ENCODE assay signal across 9 cellular contexts in genomic region chr1:25810341-25811299, GRCh38. TPM values are rescaled to one million over a fixed set of nuclear protein-coding genes. Genes with fewer than 3 reads are reported as not detected.
DNase-seq lines count a peak whose midpoint lies in the region; ATAC-seq, FAIRE-seq and TF ChIP-seq lines count a peak whose summit lies in the region.
"Had no signal": no experiment of that assay in that cellular context is flagged by ENCODE, and none has a peak within 500 bp of the region (broad histone marks: within the 10 kb centered on the region; RNA-seq: fewer than 3 reads in every experiment).

No MANE protein-coding gene starts in this region.

- TF ChIP-seq CTCF in left ventricle myocardium inferior (IDR thresholded peaks at IDR 0.05; ENCODE audit: borderline replicate concordance) = peak; percentile 95

- H3K27me3 Mint-ChIP-seq in T-cell = no peaks in the 10 kb centered on the region
- no peaks in the 10 kb centered on the region for H3K27me3 Mint-ChIP-seq in activated naive CD8-positive, alpha-beta T cell treated with anti-CD3 and anti-CD28 coated beads for 36 hours

- H3K4me3 Mint-ChIP-seq in T-cell = no peak overlapping the region
- H3K4me3 Mint-ChIP-seq in activated naive CD8-positive, alpha-beta T cell treated with anti-CD3 and anti-CD28 coated beads for 36 hours = no peak overlapping the region
- H3K4me3 Mint-ChIP-seq: T-helper 1 cell treated with Interleukin-12 subunit alpha and Interleukin-12 subunit beta and Interleukin-4 antibody, amounts not matched to agents 30 μg/mL and 1 μg/mL, for 36 hours had no signal

- H3K27ac ChIP-seq in Karpas-422 (ENCODE audit: low read length) (no peak overlapping the region), left ventricle myocardium inferior (replicated peaks) (peak overlapping the region; percentile 17), small intestine (ENCODE audit: low read depth in 1 of 2, low read length in 1 of 2) (no peak overlapping the region)

- H3K9ac ChIP-seq in Karpas-422 (ENCODE audit: low read length) = peak overlapping the region; percentile 43

- ATAC-seq in T-cell (replicated peaks in 1 of 4) (peak; percentile 82 to 90 (median 86)), GM19324 (IDR thresholded peaks at IDR 0.05; ENCODE audit: low FRiP score, unreplicated experiment) (no peak)

- no peaks in the 10 kb centered on the region for H3K36me3 ChIP-seq in Karpas-422 (ENCODE audit: insufficient read depth, low read length)
- H3K36me3 ChIP-seq in left ventricle myocardium inferior = peaks cover 71% of the 10 kb centered on the region
- H3K36me3 ChIP-seq in small intestine (ENCODE audit: control insufficient read depth in 2 of 2, insufficient read depth in 2 of 2, low read length in 2 of 2) = peaks cover 0 to 2% of the 10 kb centered on the region in 2 donors

- DNase-seq in DMS53 treated with DMSO at 0.1 percent for 48 hours (lab: John Stamatoyannopoulos, UW; ENCODE audit: unreplicated experiment) = peak; percentile 16
- DNase-seq in Karpas-422 = peak; percentile 90
- peak; percentile 42 to 87 (median 73) for DNase-seq in T-cell
- DNase-seq in activated naive CD8-positive, alpha-beta T cell treated with anti-CD3 and anti-CD28 coated beads for 36 hours = peak; percentile 76
- DNase-seq in left ventricle myocardium inferior = peak; percentile 73
- DNase-seq in small intestine = peak; percentile 41
- DNase-seq in COLO829 (ENCODE audit: low spot score) = no peak

- peak overlapping the region; percentile 51 for H3K4me2 ChIP-seq in Karpas-422 (ENCODE audit: low read depth, low read length, poor library complexity, severe bottlenecking)

- POLR2A ChIA-PET in T-cell (lab: Charles Lee) = no interaction called here

- H3K9me2 ChIP-seq in Karpas-422 (replicated peaks; ENCODE audit: insufficient read depth, low read length) = no peaks in the 10 kb centered on the region

- no peaks in the 10 kb centered on the region for H3K9me3 Mint-ChIP-seq in T-cell
- H3K9me3 Mint-ChIP-seq in activated naive CD8-positive, alpha-beta T cell treated with anti-CD3 and anti-CD28 coated beads for 36 hours = no peaks in the 10 kb centered on the region
- H3K9me3 Mint-ChIP-seq: T-helper 1 cell treated with Interleukin-12 subunit alpha and Interleukin-12 subunit beta and Interleukin-4 antibody, amounts not matched to agents 30 μg/mL and 1 μg/mL, for 36 hours had no signal

- WGBS in small intestine, 3 donors = 36 to 38% (median 38%) methylated on average over 21 of the region's 21 CpGs

- H3K4me1 Mint-ChIP-seq in T-cell = peaks cover 10 to 11% (median 11%) of the 10 kb centered on the region in 3 donors
- no peaks in the 10 kb centered on the region for H3K4me1 Mint-ChIP-seq in activated naive CD8-positive, alpha-beta T cell treated with anti-CD3 and anti-CD28 coated beads for 36 hours

- peaks cover 8% of the 10 kb centered on the region; the same call in 1 of the 2 replicates for H4K20me1 ChIP-seq in Karpas-422 (ENCODE audit: insufficient read depth, low read depth, low read length)

- H3K4me1 ChIP-seq in Karpas-422 (ENCODE audit: low read length) (peaks cover 21% of the 10 kb centered on the region), left ventricle myocardium inferior (peaks cover 55% of the 10 kb centered on the region), small intestine (ENCODE audit: control insufficient read depth in 2 of 2, insufficient read depth in 1 of 2, low read depth in 1 of 2, low read length in 1 of 2) (no peaks in the 10 kb centered on the region)

- CTCF ChIA-PET in T-cell (lab: Charles Lee) = interaction anchor here (0.8 to 1.7 kb wide), 4 partner anchors 192 to 306 kb away, joined by 3 to 9 read pairs (median 6); no protein-coding TSS in a partner anchor

- intact Hi-C loops in left ventricle myocardium inferior (cut with micrococcal nuclease) = no loop called here

- no peak for FAIRE-seq in small intestine (lab: Jason Lieb, UNC)

- peak overlapping the region in 1 of 2 donors; percentile 39 for H3K27ac Mint-ChIP-seq in T-cell
- H3K27ac Mint-ChIP-seq in activated naive CD8-positive, alpha-beta T cell treated with anti-CD3 and anti-CD28 coated beads for 36 hours = no peak overlapping the region
- H3K27ac Mint-ChIP-seq: T-helper 1 cell treated with Interleukin-12 subunit alpha and Interleukin-12 subunit beta and Interleukin-4 antibody, amounts not matched to agents 30 μg/mL and 1 μg/mL, for 36 hours had no signal

- H3K36me3 Mint-ChIP-seq in T-cell = peaks cover 21% of the 10 kb centered on the region
- H3K36me3 Mint-ChIP-seq in activated naive CD8-positive, alpha-beta T cell treated with anti-CD3 and anti-CD28 coated beads for 36 hours = peaks cover 3% of the 10 kb centered on the region

- H3K4me3 ChIP-seq in Karpas-422 (ENCODE audit: low read length) (no peak overlapping the region), left ventricle myocardium inferior (no peak overlapping the region), small intestine (ENCODE audit: low read depth in 1 of 2, low read length in 2 of 2) (no peak overlapping the region)

- H3K9me3 ChIP-seq in Karpas-422 (ENCODE audit: low read length) = no peaks in the 10 kb centered on the region
- H3K9me3 ChIP-seq in left ventricle myocardium inferior (replicated peaks) = no peaks in the 10 kb centered on the region
- H3K9me3 ChIP-seq in small intestine (ENCODE audit: control insufficient read depth, low read depth) = no peaks in the 10 kb centered on the region

- no peaks in the 10 kb centered on the region for H3K27me3 ChIP-seq in Karpas-422 (ENCODE audit: low read length)
- H3K27me3 ChIP-seq in left ventricle myocardium inferior (ENCODE audit: low read depth) = no peaks in the 10 kb centered on the region
- H3K27me3 ChIP-seq in small intestine (ENCODE audit: control insufficient read depth in 2 of 2, insufficient read depth in 2 of 2, low read length in 2 of 2) = no peaks in the 10 kb centered on the region

- H3K79me2 ChIP-seq in Karpas-422 (ENCODE audit: low read length) = no peaks in the 10 kb centered on the region

- H2AFZ ChIP-seq in Karpas-422 (ENCODE audit: low read length) = peak overlapping the region; percentile 33; the same call in 1 of the 2 replicates

RNA-seq across cellular contexts. Expression of gene MTFR1L, which starts 9.1 kb away (rescaled TPM):
- 24.3 and 39.6 TPM in 2 replicates for total RNA-seq in Karpas-422 (2014; rRNA removed; shearing (Covaris generic); ENCODE audit: low replicate concordance)
- 10 to 100 TPM; 39.6 to 48.1 (median 41.6) TPM for total RNA-seq in T-cell
- 10 to 100 TPM; 23.3 to 23.4 TPM for total RNA-seq in activated naive CD8-positive, alpha-beta T cell treated with anti-CD3 and anti-CD28 coated beads for 36 hours
- total RNA-seq in left ventricle myocardium inferior = 252 TPM
- polyA plus RNA-seq in small intestine = 100 to 1,000 TPM in 1 of 3 donors, 10 to 100 TPM in 2; 37.7 to 181 (median 96.2) TPM

RNA-seq across cellular contexts. Expression of gene SELENON, which starts 10.6 kb away (rescaled TPM):
- 2.7 and 5.1 TPM in 2 replicates for total RNA-seq in Karpas-422 (2014; rRNA removed; shearing (Covaris generic); ENCODE audit: low replicate concordance)
- 10 to 100 TPM; 22.4 to 28.9 (median 25.9) TPM for total RNA-seq in T-cell
- 10 to 100 TPM; 15.0 to 15.6 TPM for total RNA-seq in activated naive CD8-positive, alpha-beta T cell treated with anti-CD3 and anti-CD28 coated beads for 36 hours
- total RNA-seq in left ventricle myocardium inferior = 45.2 TPM
- polyA plus RNA-seq in small intestine = 10 to 100 TPM in 1 of 3 donors, 1 to 10 TPM in 2; 4.7 to 39.2 (median 5.1) TPM

RNA-seq across cellular contexts. Expression of gene AUNIP, which starts 48.6 kb away (rescaled TPM):
- total RNA-seq in Karpas-422 (2014; rRNA removed; shearing (Covaris generic); ENCODE audit: low replicate concordance) = 7.2 and 11.6 TPM in 2 replicates
- total RNA-seq in T-cell (under 1 TPM in 2 of 5 donors, not detected in 3; 0.20 to 0.35 TPM), left ventricle myocardium inferior (not detected)
- 10 to 100 TPM; 12.1 to 15.1 TPM for total RNA-seq in activated naive CD8-positive, alpha-beta T cell treated with anti-CD3 and anti-CD28 coated beads for 36 hours
- polyA plus RNA-seq in small intestine = 1 to 10 TPM in 1 of 3 donors, under 1 TPM in 1, not detected in 1; 0.67 to 3.2 TPM
